Comparison of ENCODE assay signal across 8 cellular contexts in the genomic region with DNA sequence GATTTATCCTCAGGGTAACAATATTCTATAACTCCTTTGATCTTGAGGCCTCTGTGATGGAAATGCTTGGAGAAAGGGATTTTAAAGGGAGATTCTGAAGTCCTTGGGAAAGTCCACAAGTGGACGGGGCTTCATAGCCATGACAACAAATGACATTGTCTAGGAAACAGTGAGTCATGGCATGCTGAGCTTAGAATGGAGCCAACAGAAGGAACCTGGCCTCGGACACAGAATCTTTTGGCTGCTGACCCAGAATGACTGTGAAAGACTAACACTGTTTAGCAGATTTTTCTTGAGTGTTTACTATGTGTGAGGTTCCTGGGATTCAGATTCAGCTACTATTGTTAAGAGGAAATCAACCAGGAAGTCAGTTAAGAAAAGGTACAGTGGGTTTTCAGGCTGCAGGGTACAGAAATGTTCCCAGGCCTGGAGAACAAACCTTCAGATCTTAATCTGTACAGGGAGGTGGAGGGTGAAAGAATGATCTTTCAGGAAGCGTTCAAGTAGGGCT. TPM values are rescaled to one million over a fixed set of nuclear protein-coding genes. Genes with fewer than 3 reads are reported as not detected.
A peak's percentile ranks its signal among the peaks of the same experiment; 100 is the strongest.
DNase-seq lines count a peak whose midpoint lies in the region; ATAC-seq and TF ChIP-seq lines count a peak whose summit lies in the region.

No MANE protein-coding gene starts in this region.

- ATAC-seq in HG02870 (IDR thresholded peaks at IDR 0.05; ENCODE audit: unreplicated experiment) = no peak
- ATAC-seq in HG02571 (IDR thresholded peaks at IDR 0.05; ENCODE audit: unreplicated experiment) = no peak

- no peak; the same call in 1 of the 2 replicates for TF ChIP-seq RAD21 in Ishikawa (IDR thresholded peaks at IDR 0.05; ENCODE audit: low read depth)

- H3K4me1 ChIP-seq in thyroid gland = peaks cover 7 to 24% of the 10 kb centered on the region in 2 donors

- no peaks in the 10 kb centered on the region for H3K27me3 ChIP-seq in thyroid gland

- intact Hi-C loops in thyroid gland (cut with DNase I) = no loop called here

- no peak overlapping the region for H3K4me3 ChIP-seq in cardiac fibroblast (replicated peaks in 1 of 2; ENCODE audit: low read depth in 2 of 2, low read length in 2 of 2)
- H3K4me3 ChIP-seq in thyroid gland (replicated peaks in 1 of 3) = no peak overlapping the region

- H3K27ac ChIP-seq in thyroid gland = peak overlapping the region; percentile 46 to 81 (median 49)

- no peaks in the 10 kb centered on the region for H3K9me3 ChIP-seq in thyroid gland

- TF ChIP-seq EP300 in Ishikawa (IDR thresholded peaks at IDR 0.05; ENCODE audit: borderline replicate concordance) = peak; percentile 74; the same call in 1 of the 2 replicates

- DNase-seq in cardiac fibroblast (ENCODE audit: low read depth in 2 of 2) (peak; percentile 98 to 99), kidney tubule cell (ENCODE audit: low spot score) (peak; percentile 97), thyroid gland (peak; percentile 70 to 76), DMS 273 treated with DMSO at 0.1 percent for 48 hours (lab: John Stamatoyannopoulos, UW) (no peak), NCI-H2107 treated with DMSO at 0.1 percent for 48 hours (lab: John Stamatoyannopoulos, UW; ENCODE audit: unreplicated experiment) (no peak)

- TF ChIP-seq POLR2A in thyroid gland (IDR thresholded peaks at IDR 0.05) = no peak

- TF ChIP-seq CTCF in cardiac fibroblast (IDR thresholded peaks at IDR 0.05; ENCODE audit: low read depth, low read length) = no peak
- TF ChIP-seq CTCF in thyroid gland (IDR thresholded peaks at IDR 0.05) = no peak

- no peaks in the 10 kb centered on the region for H3K36me3 ChIP-seq in thyroid gland

- 28 to 39% methylated on average over 3 of the region's 3 CpGs for WGBS in thyroid gland, 2 donors

TF ChIP-seq in Ishikawa, 13 proteins besides CTCF, POLR2A, EP300 and RAD21:
- peak; percentile 33; the same call in 1 of the 2 replicates for TF ChIP-seq TEAD4 (IDR thresholded peaks at IDR 0.05)
- TF ChIP-seq FOXM1 (IDR thresholded peaks at IDR 0.05; ENCODE audit: borderline replicate concordance, low read depth) = peak; percentile 74; the same call in 1 of the 2 replicates
- TF ChIP-seq EGR1 (IDR thresholded peaks at IDR 0.05) = no peak
- peak; percentile 74 for TF ChIP-seq TCF12 (IDR thresholded peaks at IDR 0.05; ENCODE audit: low read depth)
- TF ChIP-seq NFIC (IDR thresholded peaks at IDR 0.05) = peak; percentile 82
- TF ChIP-seq TAF1 (IDR thresholded peaks at IDR 0.05; ENCODE audit: low read depth) = no peak
- TF ChIP-seq, protein P1, sequence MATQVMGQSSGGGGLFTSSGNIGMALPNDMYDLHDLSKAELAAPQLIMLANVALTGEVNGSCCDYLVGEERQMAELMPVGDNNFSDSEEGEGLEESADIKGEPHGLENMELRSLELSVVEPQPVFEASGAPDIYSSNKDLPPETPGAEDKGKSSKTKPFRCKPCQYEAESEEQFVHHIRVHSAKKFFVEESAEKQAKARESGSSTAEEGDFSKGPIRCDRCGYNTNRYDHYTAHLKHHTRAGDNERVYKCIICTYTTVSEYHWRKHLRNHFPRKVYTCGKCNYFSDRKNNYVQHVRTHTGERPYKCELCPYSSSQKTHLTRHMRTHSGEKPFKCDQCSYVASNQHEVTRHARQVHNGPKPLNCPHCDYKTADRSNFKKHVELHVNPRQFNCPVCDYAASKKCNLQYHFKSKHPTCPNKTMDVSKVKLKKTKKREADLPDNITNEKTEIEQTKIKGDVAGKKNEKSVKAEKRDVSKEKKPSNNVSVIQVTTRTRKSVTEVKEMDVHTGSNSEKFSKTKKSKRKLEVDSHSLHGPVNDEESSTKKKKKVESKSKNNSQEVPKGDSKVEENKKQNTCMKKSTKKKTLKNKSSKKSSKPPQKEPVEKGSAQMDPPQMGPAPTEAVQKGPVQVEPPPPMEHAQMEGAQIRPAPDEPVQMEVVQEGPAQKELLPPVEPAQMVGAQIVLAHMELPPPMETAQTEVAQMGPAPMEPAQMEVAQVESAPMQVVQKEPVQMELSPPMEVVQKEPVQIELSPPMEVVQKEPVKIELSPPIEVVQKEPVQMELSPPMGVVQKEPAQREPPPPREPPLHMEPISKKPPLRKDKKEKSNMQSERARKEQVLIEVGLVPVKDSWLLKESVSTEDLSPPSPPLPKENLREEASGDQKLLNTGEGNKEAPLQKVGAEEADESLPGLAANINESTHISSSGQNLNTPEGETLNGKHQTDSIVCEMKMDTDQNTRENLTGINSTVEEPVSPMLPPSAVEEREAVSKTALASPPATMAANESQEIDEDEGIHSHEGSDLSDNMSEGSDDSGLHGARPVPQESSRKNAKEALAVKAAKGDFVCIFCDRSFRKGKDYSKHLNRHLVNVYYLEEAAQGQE (IDR thresholded peaks at IDR 0.05; ENCODE audit: low read depth) = no peak
- TF ChIP-seq, protein P2, sequence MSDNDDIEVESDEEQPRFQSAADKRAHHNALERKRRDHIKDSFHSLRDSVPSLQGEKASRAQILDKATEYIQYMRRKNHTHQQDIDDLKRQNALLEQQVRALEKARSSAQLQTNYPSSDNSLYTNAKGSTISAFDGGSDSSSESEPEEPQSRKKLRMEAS (IDR thresholded peaks at IDR 0.05) = peak; percentile 25; the same call in 1 of the 2 replicates

RNA-seq across cellular contexts. Expression of a gene that starts 18.1 kb away (rescaled TPM):
- total RNA-seq in thyroid gland = 1 to 10 TPM; 2.0 to 3.8 (median 2.5) TPM

RNA-seq across cellular contexts. Expression of a gene that starts 40.8 kb away (rescaled TPM):
- 10 to 100 TPM; 22.3 to 30.8 (median 27.0) TPM for total RNA-seq in thyroid gland

Comparison
In these comparisons a context has a peak if more than half of its experiments do, and no peak if none do; other contexts are left out.
1. DNase-seq: peak in cardiac fibroblast (2 of 2), kidney tubule cell (single experiment) and thyroid gland (2 of 2); none in DMS 273 treated with DMSO at 0.1 percent for 48 hours (single experiment) and NCI-H2107 treated with DMSO at 0.1 percent for 48 hours (single experiment).